ENCODE assay signal across 7 cellular contexts in the genomic region with DNA sequence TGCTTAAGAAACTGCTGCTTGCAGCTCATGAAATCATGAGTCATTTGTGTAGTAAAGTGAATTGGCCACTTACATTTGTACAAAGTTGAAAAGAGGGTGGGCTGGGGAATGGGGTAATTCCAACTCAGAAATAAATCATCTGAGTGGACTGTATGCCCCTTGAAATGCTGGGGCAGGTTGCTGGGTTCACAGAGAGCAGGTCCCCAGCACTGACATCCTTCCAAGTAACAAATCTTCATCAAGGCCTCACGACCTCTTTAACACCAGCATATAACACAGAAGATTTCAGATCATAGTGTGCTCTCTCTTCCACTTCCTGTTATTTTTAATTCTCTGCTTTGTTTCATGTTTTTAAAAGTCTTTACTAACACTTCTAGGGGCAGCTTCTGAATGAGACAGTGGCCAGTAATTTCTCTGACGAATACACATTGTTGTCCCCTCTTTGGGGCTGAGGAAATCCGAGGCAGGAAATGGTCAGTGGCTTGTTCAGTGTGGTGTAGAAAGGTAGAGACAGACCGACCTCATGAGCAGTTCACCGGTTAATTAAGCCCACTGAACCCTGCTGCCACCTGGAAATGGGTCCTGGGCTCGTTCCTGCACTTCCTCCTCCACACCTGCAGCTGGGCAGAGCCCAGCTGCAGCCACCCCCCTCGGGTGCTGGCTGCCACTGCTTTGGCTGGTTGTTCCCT.
DNase-seq lines count a peak whose midpoint lies in the region; ATAC-seq and TF ChIP-seq lines count a peak whose summit lies in the region.

No MANE protein-coding gene starts in this region.

- TF ChIP-seq CTCF in brain (conservative IDR thresholded peaks at IDR 0.05) = no peak

- no peaks in the 10 kb centered on the region for H3K36me3 ChIP-seq in mesendoderm (ENCODE audit: control insufficient read depth, insufficient read depth, low read length)

- H2BK5ac ChIP-seq in mesendoderm (ENCODE audit: low read length) = no peak overlapping the region

- no peaks in the 10 kb centered on the region for H3K9me3 Mint-ChIP-seq in brain

- no peak overlapping the region for H3K4me3 ChIP-seq in mesendoderm (ENCODE audit: low read length)

- no peak overlapping the region for H3K4me2 ChIP-seq in mesendoderm (ENCODE audit: low read length)

- H3K79me2 ChIP-seq in mesendoderm (ENCODE audit: control insufficient read depth, insufficient read depth, low read length) = no peaks in the 10 kb centered on the region

- H3K79me1 ChIP-seq in mesendoderm (ENCODE audit: low read length) = no peaks in the 10 kb centered on the region

- H3K4ac ChIP-seq in mesendoderm (ENCODE audit: low read depth, low read length) = peak overlapping the region; percentile 75

- H2BK15ac ChIP-seq in mesendoderm (replicated peaks; ENCODE audit: low read depth) = no peak overlapping the region

- peaks cover 5% of the 10 kb centered on the region for H3K27me3 Mint-ChIP-seq in brain

- peak overlapping the region; percentile 4 for H3K56ac ChIP-seq in mesendoderm (ENCODE audit: low read length)

- H3K27me3 ChIP-seq in mesendoderm (ENCODE audit: insufficient read depth, low read length, poor library complexity) = no peaks in the 10 kb centered on the region

- peaks cover 8% of the 10 kb centered on the region for H3K4me1 ChIP-seq in mesendoderm (ENCODE audit: control insufficient read depth, low read depth, low read length)

- no peak overlapping the region for H4K5ac ChIP-seq in mesendoderm (ENCODE audit: low read length)

- peak; percentile 47 for ATAC-seq in GM18519 (IDR thresholded peaks at IDR 0.05; ENCODE audit: low FRiP score, unreplicated experiment)
- ATAC-seq in GM21825 (IDR thresholded peaks at IDR 0.05; ENCODE audit: unreplicated experiment) = peak; percentile 80

- no peak overlapping the region for H3K23ac ChIP-seq in mesendoderm (ENCODE audit: low read length)

- H2BK120ac ChIP-seq in mesendoderm (ENCODE audit: low read depth, low read length) = peak overlapping the region; percentile 85

- H3K36me3 Mint-ChIP-seq in brain = no peaks in the 10 kb centered on the region

- H2AK5ac ChIP-seq in mesendoderm (ENCODE audit: low read length) = no peak overlapping the region

- H4K8ac ChIP-seq in mesendoderm (ENCODE audit: low read depth, low read length) = peak overlapping the region; percentile 76

- no CpG with 5 or more reads among the region's 7 CpGs for WGBS in mesendoderm (ENCODE audit: extremely low coverage, insufficient coverage, low lambda C conversion rate)

- no peak overlapping the region for H3K9ac ChIP-seq in mesendoderm (ENCODE audit: low read length)

- no peak overlapping the region for H3K27ac ChIP-seq in mesendoderm (ENCODE audit: low read depth, low read length)

- peak; percentile 64 for DNase-seq in LHCN-M2 (ENCODE audit: low read depth)
- no peak for DNase-seq in mesendoderm
- DNase-seq in NCI-H128 (lab: John Stamatoyannopoulos, UW; ENCODE audit: unreplicated experiment) = no peak
- DNase-seq in NCI-H2081 treated with DMSO at 0.1 percent for 48 hours (lab: John Stamatoyannopoulos, UW) = no peak

- peak overlapping the region; percentile 82 for H3K18ac ChIP-seq in mesendoderm (ENCODE audit: low read length)

- no peak overlapping the region for H3K4me3 Mint-ChIP-seq in brain

- peaks cover 75% of the 10 kb centered on the region for H3K4me1 Mint-ChIP-seq in brain

- peak overlapping the region in 3 of 5 experiments; percentile 5 to 82 (median 13) for H3K27ac Mint-ChIP-seq in brain
